Comparison of ENCODE assay signal across 10 cellular contexts in the genomic region with DNA sequence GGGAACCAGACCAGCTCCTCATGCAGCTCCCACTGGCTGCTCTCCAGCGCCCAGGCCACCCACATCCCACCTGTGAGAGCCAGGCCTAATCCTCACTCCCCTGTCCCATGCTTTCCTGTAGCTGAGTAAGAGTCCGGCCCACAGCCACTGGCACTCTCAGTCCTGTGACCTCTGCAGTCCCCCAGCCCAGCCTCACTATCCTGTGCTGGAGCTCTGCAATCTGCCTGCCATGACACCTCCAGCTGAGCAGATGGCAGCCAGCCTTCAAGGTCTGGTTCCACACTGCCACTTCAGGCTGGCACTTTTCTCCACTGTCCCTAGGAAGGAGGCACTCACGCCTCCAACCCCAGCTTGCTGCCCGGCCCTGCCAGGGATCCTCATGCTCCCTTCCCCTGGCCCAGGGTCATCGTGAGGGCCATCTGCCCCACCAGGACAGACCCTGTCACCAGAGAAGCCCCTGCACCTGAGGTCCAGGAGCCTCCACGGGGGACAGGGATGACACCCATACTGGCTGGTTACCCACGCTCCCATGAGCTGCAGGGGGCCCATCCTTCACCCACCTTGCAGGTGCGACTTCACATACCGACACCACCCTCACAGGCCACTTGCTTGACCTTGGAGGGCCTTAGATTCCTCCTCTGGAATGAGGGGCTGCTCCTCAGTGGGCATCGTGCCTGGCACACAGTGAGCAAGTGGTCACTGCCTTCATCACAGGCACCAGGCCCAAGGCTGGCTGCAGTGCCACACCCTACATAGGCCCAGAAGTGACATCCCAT.
DNase-seq lines count a peak whose midpoint lies in the region; ATAC-seq and TF ChIP-seq lines count a peak whose summit lies in the region.
"Had no signal": no experiment of that assay in that cellular context is flagged by ENCODE, and none has a peak within 500 bp of the region (broad histone marks: within the 10 kb centered on the region; RNA-seq: fewer than 3 reads in every experiment).

No MANE protein-coding gene starts in this region.

- 95% methylated on average over 5 of the region's 10 CpGs for WGBS in esophagus muscularis mucosa
- no CpG with 5 or more reads among the region's 10 CpGs for WGBS in trophoblast cell (ENCODE audit: extremely low coverage, insufficient coverage, insufficient read length)

- POLR2A ChIA-PET in PC-3 (lab: Charles Lee; ENCODE audit: unreplicated experiment) (no interaction called here), HEK293T (lab: Yijun Ruan, JAX) (interaction anchor here (1.3 kb wide), 1 partner anchor 26 kb away, joined by 3 read pairs; no protein-coding TSS in a partner anchor)

- H3K27me3 ChIP-seq in PC-3 (ENCODE audit: low read length) (no peaks in the 10 kb centered on the region), esophagus muscularis mucosa (no peaks in the 10 kb centered on the region), trophoblast cell (ENCODE audit: insufficient read depth, low read length) (no peaks in the 10 kb centered on the region)
- H3K27me3 ChIP-seq: testis had no signal

- H3K18ac ChIP-seq in trophoblast cell (ENCODE audit: low read length) = no peak overlapping the region

- H3K4ac ChIP-seq in trophoblast cell (ENCODE audit: low read depth, low read length) = no peak overlapping the region

- H3K4me1 ChIP-seq in ES-I3 (ENCODE audit: insufficient read depth, low read length) = peaks cover 8% of the 10 kb centered on the region; the same call in 1 of the 2 replicates
- peaks cover 3% of the 10 kb centered on the region; the same call in 1 of the 2 replicates for H3K4me1 ChIP-seq in PC-3 (ENCODE audit: insufficient read depth, low read length)
- H3K4me1 ChIP-seq in esophagus muscularis mucosa = peaks cover 22 to 51% (median 40%) of the 10 kb centered on the region in 4 donors
- peaks cover 13 to 21% of the 10 kb centered on the region in 2 experiments for H3K4me1 ChIP-seq in trophoblast cell (ENCODE audit: control insufficient read depth in 1 of 2, insufficient read depth in 2 of 2, low read length in 2 of 2)

- no peak for TF ChIP-seq POLR2A in esophagus muscularis mucosa (IDR thresholded peaks at IDR 0.05; ENCODE audit: low read depth)

- H3K79me1 ChIP-seq in trophoblast cell (ENCODE audit: low read length) = peaks cover 8% of the 10 kb centered on the region

- H3K27ac ChIP-seq in PC-3 (ENCODE audit: low read length) (no peak overlapping the region), esophagus muscularis mucosa (replicated peaks in 1 of 4) (no peak overlapping the region), trophoblast cell (ENCODE audit: low read depth, low read length) (peak overlapping the region; percentile 28)

- no peaks in the 10 kb centered on the region for H4K20me1 ChIP-seq in PC-3 (ENCODE audit: low read length)

- no peak overlapping the region for H3K14ac ChIP-seq in trophoblast cell (ENCODE audit: low read length)

- H4K91ac ChIP-seq in trophoblast cell (ENCODE audit: low read depth, low read length) = no peak overlapping the region

- DNase-seq in PC-3 (no peak), esophagus muscularis mucosa (ENCODE audit: extremely low spot score) (no peak), trophoblast cell (no peak), AG08395 (ENCODE audit: low spot score) (no peak), HEK293T (ENCODE audit: extremely low spot score) (no peak), globus pallidus (ENCODE audit: low spot score) (no peak)
- DNase-seq: activated CD4-positive, alpha-beta T cell treated with anti-CD3 and anti-CD28 coated beads for 1 hour; stimulated activated CD4-positive, alpha-beta T cell treated with anti-CD3 and anti-CD28 coated beads, Interleukin-1b, Interleukin-23, amount 100 ng/mL, for 48 hours had no signal

- no TSS peak for BruUV-seq in PC-3 (replicated peaks; lab: Mats Ljungman, UMichigan)

- no peak overlapping the region for H2AK5ac ChIP-seq in trophoblast cell (ENCODE audit: low read length)

- no peak for TF ChIP-seq EP300 in esophagus muscularis mucosa (IDR thresholded peaks at IDR 0.05)

- H3K9me3 ChIP-seq in ES-I3 (ENCODE audit: control insufficient read depth, insufficient read depth, low read length) = no peaks in the 10 kb centered on the region
- no peaks in the 10 kb centered on the region for H3K9me3 ChIP-seq in PC-3 (ENCODE audit: low read length)
- H3K9me3 ChIP-seq in esophagus muscularis mucosa = no peaks in the 10 kb centered on the region
- peaks cover 3% of the 10 kb centered on the region for H3K9me3 ChIP-seq in trophoblast cell (ENCODE audit: insufficient read depth, low read depth, low read length)
- H3K9me3 ChIP-seq: testis had no signal

- H3K4me2 ChIP-seq in PC-3 (ENCODE audit: low read length) (peak overlapping the region; percentile 82), trophoblast cell (ENCODE audit: low read length) (peak overlapping the region; percentile 65)

- ATAC-seq in PC-3 = peak; percentile 1; the same call in 1 of the 2 replicates

- intact Hi-C loops in PC-3 (cut with micrococcal nuclease) = no loop called here
- intact Hi-C loops in esophagus muscularis mucosa (cut with DNase I) = loop anchor here (10.0 kb wide), 1 partner anchor 103 kb away; a partner anchor contains a TSS

- H2BK12ac ChIP-seq in trophoblast cell (ENCODE audit: low read length) = no peak overlapping the region

- 0 out of 2 replicates have a peak overlapping the region, but pooled peaks have one; percentile 62 for H3K9ac ChIP-seq in ES-I3 (ENCODE audit: low read depth, low read length)
- no peak overlapping the region for H3K9ac ChIP-seq in PC-3 (ENCODE audit: low read length)
- peak overlapping the region; percentile 6 for H3K9ac ChIP-seq in trophoblast cell (ENCODE audit: low read length)

- H3K79me2 ChIP-seq in PC-3 (ENCODE audit: low read length) = no peaks in the 10 kb centered on the region
- H3K79me2 ChIP-seq in trophoblast cell (ENCODE audit: control insufficient read depth, insufficient read depth, low read length, poor library complexity) = peaks cover 2% of the 10 kb centered on the region

- no peak overlapping the region for H2AFZ ChIP-seq in PC-3 (ENCODE audit: low read length)
- no peak overlapping the region for H2AFZ ChIP-seq in trophoblast cell (ENCODE audit: insufficient read depth, low read length, poor library complexity)

- no peaks in the 10 kb centered on the region for H3K9me2 ChIP-seq in PC-3 (replicated peaks; ENCODE audit: low read length)

- no peak for TF ChIP-seq CTCF in PC-3 (conservative IDR thresholded peaks at IDR 0.05; ENCODE audit: low read depth, low read length)
- no peak for TF ChIP-seq CTCF in esophagus muscularis mucosa (IDR thresholded peaks at IDR 0.05)

- H3K36me3 ChIP-seq in ES-I3 (ENCODE audit: insufficient read depth, low read length) (peaks cover 7% of the 10 kb centered on the region; the same call in 1 of the 2 replicates), PC-3 (ENCODE audit: low read depth, low read length) (no peaks in the 10 kb centered on the region), esophagus muscularis mucosa (peaks cover under 1 to 33% (median 27%) of the 10 kb centered on the region in 4 donors), trophoblast cell (ENCODE audit: control insufficient read depth in 1 of 2, insufficient read depth in 2 of 2, low read length in 2 of 2) (peaks cover 63 to 64% of the 10 kb centered on the region in 2 experiments)

- peak overlapping the region; percentile 69; the same call in 1 of the 2 replicates for H3K4me3 ChIP-seq in PC-3 (ENCODE audit: low read length)
- H3K4me3 ChIP-seq in esophagus muscularis mucosa = peak overlapping the region in 3 of 4 donors; percentile 56 to 67 (median 62)
- no peak overlapping the region for H3K4me3 ChIP-seq in trophoblast cell (ENCODE audit: low read depth, low read length)

- H4K12ac ChIP-seq in trophoblast cell (ENCODE audit: low read depth, low read length) = no peak overlapping the region

- CTCF ChIA-PET in PC-3 (lab: Charles Lee) (no interaction called here), HEK293T (lab: Yijun Ruan, JAX) (interaction anchor here (0.6 to 1.1 kb wide), 3 partner anchors 10 to 121 kb away, joined by 3 to 4 read pairs (median 4); no protein-coding TSS in a partner anchor)

- H3K23ac ChIP-seq in trophoblast cell (ENCODE audit: low read length) = no peak overlapping the region

- H2BK5ac ChIP-seq in trophoblast cell (ENCODE audit: low read depth, low read length, poor library complexity) = no peak overlapping the region

- no peak overlapping the region for H4K8ac ChIP-seq in trophoblast cell (ENCODE audit: low read depth, low read length)

- H3F3A ChIP-seq in PC-3 (ENCODE audit: low read length, unreplicated experiment) = no peaks in the 10 kb centered on the region

- no peak overlapping the region for H2BK120ac ChIP-seq in trophoblast cell (ENCODE audit: insufficient read depth, low read length, poor library complexity)

TF ChIP-seq in HEK293T, 16 proteins besides CTCF, POLR2A, EP300 and RAD21:
- no peak for TF ChIP-seq L3MBTL2 (conservative IDR thresholded peaks at IDR 0.05)
- TF ChIP-seq FOXK2 (IDR thresholded peaks at IDR 0.05) = no peak
- TF ChIP-seq HDGF (IDR thresholded peaks at IDR 0.05; ENCODE audit: borderline replicate concordance) = no peak
- no peak for TF ChIP-seq ARNT (IDR thresholded peaks at IDR 0.05)
- no peak for TF ChIP-seq LEF1 (IDR thresholded peaks at IDR 0.05; ENCODE audit: borderline replicate concordance)
- no peak for TF ChIP-seq FOXA1 (IDR thresholded peaks at IDR 0.05)
- TF ChIP-seq ZNF384 (IDR thresholded peaks at IDR 0.05) = no peak
- no peak for TF ChIP-seq FOXM1 (IDR thresholded peaks at IDR 0.05; ENCODE audit: borderline replicate concordance)
- no peak for TF ChIP-seq TARDBP (IDR thresholded peaks at IDR 0.05)
- TF ChIP-seq CTBP1 (IDR thresholded peaks at IDR 0.05; ENCODE audit: borderline replicate concordance) = no peak
- TF ChIP-seq, protein P1, sequence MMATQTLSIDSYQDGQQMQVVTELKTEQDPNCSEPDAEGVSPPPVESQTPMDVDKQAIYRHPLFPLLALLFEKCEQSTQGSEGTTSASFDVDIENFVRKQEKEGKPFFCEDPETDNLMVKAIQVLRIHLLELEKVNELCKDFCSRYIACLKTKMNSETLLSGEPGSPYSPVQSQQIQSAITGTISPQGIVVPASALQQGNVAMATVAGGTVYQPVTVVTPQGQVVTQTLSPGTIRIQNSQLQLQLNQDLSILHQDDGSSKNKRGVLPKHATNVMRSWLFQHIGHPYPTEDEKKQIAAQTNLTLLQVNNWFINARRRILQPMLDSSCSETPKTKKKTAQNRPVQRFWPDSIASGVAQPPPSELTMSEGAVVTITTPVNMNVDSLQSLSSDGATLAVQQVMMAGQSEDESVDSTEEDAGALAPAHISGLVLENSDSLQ (IDR thresholded peaks at IDR 0.05) = no peak
- TF ChIP-seq SUZ12 (IDR thresholded peaks at IDR 0.05) = no peak
- TF ChIP-seq NFRKB (IDR thresholded peaks at IDR 0.05) = no peak
- TF ChIP-seq ELF4 (IDR thresholded peaks at IDR 0.05) = no peak
- no peak for TF ChIP-seq BHLHE40 (IDR thresholded peaks at IDR 0.05; ENCODE audit: borderline replicate concordance)
- TF ChIP-seq SP1 (IDR thresholded peaks at IDR 0.05) = no peak
TF ChIP-seq in HEK293T: peak in this region for 0.
